ENCODE assay signal across 8 cellular contexts in the genomic region with DNA sequence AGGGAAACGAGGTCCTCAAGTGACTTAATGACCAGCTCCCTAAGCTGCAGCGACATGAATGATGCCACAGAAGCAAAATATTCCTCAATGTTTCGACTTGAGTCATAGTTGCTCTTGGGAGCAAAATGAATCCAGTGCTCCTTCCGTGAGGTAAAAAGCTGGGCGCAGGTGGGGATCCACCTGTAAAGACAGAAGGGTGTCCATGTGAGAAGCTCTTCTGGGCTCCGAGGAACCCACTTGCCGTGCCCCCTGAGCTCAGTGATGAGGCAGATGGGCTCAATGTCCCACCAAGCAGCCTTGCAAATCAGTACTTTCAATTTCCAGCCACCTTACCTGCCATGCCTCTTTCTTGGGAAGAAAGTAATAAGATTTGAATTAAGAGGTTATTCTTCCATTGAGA. TPM values are rescaled to one million over a fixed set of nuclear protein-coding genes. Genes with fewer than 3 reads are reported as not detected.
"Had no signal": no experiment of that assay in that cellular context is flagged by ENCODE, and none has a peak within 500 bp of the region (broad histone marks: within the 10 kb centered on the region; RNA-seq: fewer than 3 reads in every experiment).

No MANE protein-coding gene starts in this region.

- H3K4me2 ChIP-seq: KMS-11 had no signal

- H3K4me3 ChIP-seq: K562 had no signal

- DNase-seq: IMR-90, KBM-7, KG1 had no signal

- H3K9ac ChIP-seq: KMS-11 had no signal

- FAIRE-seq: HTR-8/SVneo, K562 had no signal

- H3K27ac ChIP-seq: HL-60, KMS-11 had no signal

RNA-seq across cellular contexts. Expression of a gene that starts 25.5 kb away (rescaled TPM):
- total RNA-seq: IMR-90 had no signal
- polyA plus RNA-seq: IgD-negative memory B cell, IMR-90 had no signal
